ENCODE assay signal across 11 cellular contexts in the genomic region with DNA sequence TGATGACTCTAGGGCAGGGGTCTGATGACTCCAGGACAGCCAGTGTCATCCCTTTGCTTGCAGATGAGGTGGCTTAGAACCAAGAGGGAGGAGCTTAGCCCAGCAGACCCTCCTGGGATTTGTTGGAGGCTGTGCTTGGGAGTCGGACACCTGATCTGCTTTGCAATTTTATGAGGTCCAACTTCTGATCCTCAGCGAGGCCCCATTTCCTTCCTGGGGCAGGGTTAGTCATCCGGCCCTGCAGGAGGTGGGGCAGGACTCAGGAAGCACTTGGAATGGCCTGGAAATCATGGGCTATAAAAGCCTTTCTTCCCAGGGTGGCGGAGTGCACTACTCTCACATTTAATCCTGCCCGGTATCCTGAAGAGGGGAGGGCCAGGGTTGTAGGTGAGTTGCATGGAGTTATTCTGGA.
DNase-seq lines count a peak whose midpoint lies in the region; ATAC-seq, FAIRE-seq and TF ChIP-seq lines count a peak whose summit lies in the region.
"Had no signal": no experiment of that assay in that cellular context is flagged by ENCODE, and none has a peak within 500 bp of the region (broad histone marks: within the 10 kb centered on the region; RNA-seq: fewer than 3 reads in every experiment).

No MANE protein-coding gene starts in this region.

- H3K79me2 ChIP-seq in endothelial cell of umbilical vein (ENCODE audit: control insufficient read depth, insufficient read depth, low read length), result no peaks in the 10 kb centered on the region

- BruUV-seq in endothelial cell of umbilical vein (replicated peaks; lab: Mats Ljungman, UMichigan), result no TSS peak

- no peaks in the 10 kb centered on the region for H3K27me3 Mint-ChIP-seq in activated CD4-positive, alpha-beta T cell treated with anti-CD3 and anti-CD28 coated beads, Interleukin-2, amount 10 ng/mL, durations not matched to agents 24 days and 14 days
- H3K27me3 Mint-ChIP-seq in stimulated activated naive B cell treated with anti-CD40 and anti-IgM and Interleukin-4, amounts not matched to agents 10 μg/mL and 1 μg/mL and 100 μg/mL, for 72 hours, result no peaks in the 10 kb centered on the region
- H3K27me3 Mint-ChIP-seq: central memory CD8-positive, alpha-beta T cell had no signal

- H3K4me1 ChIP-seq in endothelial cell of umbilical vein (ENCODE audit: control insufficient read depth, extremely low read depth, insufficient read depth, low read length) (peaks cover 23% of the 10 kb centered on the region), body of pancreas (no peaks in the 10 kb centered on the region)

- H3K9me3 Mint-ChIP-seq in activated CD4-positive, alpha-beta T cell treated with anti-CD3 and anti-CD28 coated beads, Interleukin-2, amount 10 ng/mL, durations not matched to agents 24 days and 14 days, result peaks cover 6% of the 10 kb centered on the region
- H3K9me3 Mint-ChIP-seq in stimulated activated naive B cell treated with anti-CD40 and anti-IgM and Interleukin-4, amounts not matched to agents 10 μg/mL and 1 μg/mL and 100 μg/mL, for 72 hours, result no peaks in the 10 kb centered on the region
- H3K9me3 Mint-ChIP-seq: central memory CD8-positive, alpha-beta T cell had no signal

- intact Hi-C loops in activated CD4-positive, alpha-beta T cell treated with anti-CD3 and anti-CD28 coated beads, Interleukin-2, amount 10 ng/mL, durations not matched to agents 24 days and 14 days (cut with micrococcal nuclease), result no loop called here
- intact Hi-C loops in endothelial cell of umbilical vein (cut with micrococcal nuclease), result loop anchor here (1.0 to 5.0 kb wide), 3 partner anchors 16 to 167 kb away; no protein-coding TSS in a partner anchor
- intact Hi-C loops in body of pancreas (cut with DNase I), result no loop called here

- H3K9me1 ChIP-seq in endothelial cell of umbilical vein (replicated peaks; ENCODE audit: control insufficient read depth, extremely low read depth, insufficient read depth, low read length), result no peaks in the 10 kb centered on the region

- H3K9me3 ChIP-seq in endothelial cell of umbilical vein (replicated peaks; ENCODE audit: control insufficient read depth, insufficient read depth, low read length) (no peaks in the 10 kb centered on the region), body of pancreas (no peaks in the 10 kb centered on the region)
- H3K9me3 ChIP-seq: stomach had no signal

- H3K4me1 Mint-ChIP-seq in activated CD4-positive, alpha-beta T cell treated with anti-CD3 and anti-CD28 coated beads, Interleukin-2, amount 10 ng/mL, durations not matched to agents 24 days and 14 days, result peaks cover 29% of the 10 kb centered on the region
- peaks cover 42 to 65% of the 10 kb centered on the region in 2 donors for H3K4me1 Mint-ChIP-seq in stimulated activated naive B cell treated with anti-CD40 and anti-IgM and Interleukin-4, amounts not matched to agents 10 μg/mL and 1 μg/mL and 100 μg/mL, for 72 hours

- peaks cover 9% of the 10 kb centered on the region for H3K36me3 Mint-ChIP-seq in activated CD4-positive, alpha-beta T cell treated with anti-CD3 and anti-CD28 coated beads, Interleukin-2, amount 10 ng/mL, durations not matched to agents 24 days and 14 days (ENCODE audit: low read depth)
- peaks cover 26 to 49% of the 10 kb centered on the region in 2 donors for H3K36me3 Mint-ChIP-seq in stimulated activated naive B cell treated with anti-CD40 and anti-IgM and Interleukin-4, amounts not matched to agents 10 μg/mL and 1 μg/mL and 100 μg/mL, for 72 hours

- dilution Hi-C loops in endothelial cell of umbilical vein (cut with MboI; ENCODE audit: extremely low pct_ligation_motif_present, low sequenced_read_pairs), result no loop called here

- TF ChIP-seq CTCF in endothelial cell of umbilical vein (IDR thresholded peaks at IDR 0.05; ENCODE audit: extremely low read depth in 1 of 2, insufficient read depth in 1 of 2, low read depth in 1 of 2, low read length in 2 of 2), result no peak
- TF ChIP-seq CTCF in body of pancreas (IDR thresholded peaks at IDR 0.05), result no peak

- DNase-seq in activated CD4-positive, alpha-beta T cell treated with anti-CD3 and anti-CD28 coated beads, Interleukin-2, amount 10 ng/mL, durations not matched to agents 24 days and 14 days, result no peak
- no peak for DNase-seq in activated CD4-positive, alpha-beta T cell treated with anti-CD3 and anti-CD28 coated beads, Interleukin-2, amount 50 U/mL, for 48 hours
- DNase-seq in NCI-H748 treated with DMSO at 0.1 percent for 48 hours (lab: John Stamatoyannopoulos, UW) (peak; percentile 24), endothelial cell of umbilical vein (ENCODE audit: low read depth, low spot score) (peak; percentile 71), body of pancreas (no peak), NOMO-1 (lab: John Stamatoyannopoulos, UW; ENCODE audit: unreplicated experiment in 2 of 2) (no peak)
- no peak for DNase-seq in stimulated activated naive B cell treated with anti-CD40 and anti-IgM and Interleukin-4, amounts not matched to agents 10 μg/mL and 1 μg/mL and 100 μg/mL, for 72 hours
- DNase-seq: NCI-H1694 treated with DMSO at 0.1 percent for 48 hours, stomach had no signal

- H4K20me1 ChIP-seq in endothelial cell of umbilical vein (replicated peaks; ENCODE audit: control insufficient read depth, extremely low read depth, insufficient read depth, low read length), result peaks cover 4% of the 10 kb centered on the region

- H3K4me3 ChIP-seq in endothelial cell of umbilical vein (replicated peaks in 1 of 3; ENCODE audit: insufficient read depth in 1 of 3, low read depth in 1 of 3, low read length in 3 of 3) (no peak overlapping the region), body of pancreas (no peak overlapping the region)
- H3K4me3 ChIP-seq: stomach had no signal

- TF ChIP-seq POLR2A in endothelial cell of umbilical vein (IDR thresholded peaks at IDR 0.05; ENCODE audit: low read depth, low read length), result peak; percentile 26
- no peak for TF ChIP-seq POLR2A in body of pancreas (IDR thresholded peaks at IDR 0.05)

- H3K27me3 ChIP-seq in endothelial cell of umbilical vein (ENCODE audit: control insufficient read depth in 2 of 2, insufficient read depth in 2 of 2, low read length in 2 of 2) (no peaks in the 10 kb centered on the region), body of pancreas (no peaks in the 10 kb centered on the region)
- H3K27me3 ChIP-seq: stomach had no signal

- H3K27ac Mint-ChIP-seq in activated CD4-positive, alpha-beta T cell treated with anti-CD3 and anti-CD28 coated beads, Interleukin-2, amount 10 ng/mL, durations not matched to agents 24 days and 14 days, result peak overlapping the region; percentile 26
- peak overlapping the region; percentile 76 for H3K27ac Mint-ChIP-seq in stimulated activated naive B cell treated with anti-CD40 and anti-IgM and Interleukin-4, amounts not matched to agents 10 μg/mL and 1 μg/mL and 100 μg/mL, for 72 hours

- CTCF ChIA-PET in endothelial cell of umbilical vein (lab: Charles Lee), result interaction anchor here (1.1 to 2.6 kb wide), 3 partner anchors 48 to 181 kb away, joined by 3 to 13 read pairs (median 4); no protein-coding TSS in a partner anchor

- H3K27ac ChIP-seq in endothelial cell of umbilical vein (ENCODE audit: insufficient read depth, low read depth, low read length) (no peak overlapping the region), body of pancreas (no peak overlapping the region)
- H3K27ac ChIP-seq: stomach had no signal

- H3K4me2 ChIP-seq in endothelial cell of umbilical vein (ENCODE audit: insufficient read depth, low read length), result peak overlapping the region; percentile 45

- POLR2A ChIA-PET in endothelial cell of umbilical vein (lab: Charles Lee), result interaction anchor here (0.6 kb wide), 1 partner anchor 127 kb away, joined by 3 read pairs; no protein-coding TSS in a partner anchor

- 80 to 96% methylated on average over 2 to 5 of the region's 5 CpGs for WGBS in body of pancreas, 2 donors

- H2AFZ ChIP-seq in endothelial cell of umbilical vein (ENCODE audit: low read depth, low read length), result no peak overlapping the region

- no peak overlapping the region for H3K9ac ChIP-seq in endothelial cell of umbilical vein (replicated peaks; ENCODE audit: extremely low read depth, insufficient read depth, low read length)

- H3K36me3 ChIP-seq in endothelial cell of umbilical vein (ENCODE audit: control insufficient read depth in 2 of 2, extremely low read depth in 1 of 2, insufficient read depth in 2 of 2, low read length in 2 of 2) (no peaks in the 10 kb centered on the region), body of pancreas (replicated peaks in 1 of 2; ENCODE audit: insufficient read depth in 1 of 2, low read depth in 2 of 2) (no peaks in the 10 kb centered on the region)

- ATAC-seq in stimulated activated naive B cell treated with anti-CD40 and anti-IgM and Interleukin-4, amounts not matched to agents 10 μg/mL and 1 μg/mL and 100 μg/mL, for 72 hours (replicated peaks), result no peak
- ATAC-seq in body of pancreas, result no peak
- no peak for ATAC-seq in GM21529 (IDR thresholded peaks at IDR 0.05; ENCODE audit: unreplicated experiment)

- FAIRE-seq in endothelial cell of umbilical vein (lab: Jason Lieb, UNC), result peak; percentile 95

- H3K4me3 Mint-ChIP-seq in activated CD4-positive, alpha-beta T cell treated with anti-CD3 and anti-CD28 coated beads, Interleukin-2, amount 10 ng/mL, durations not matched to agents 24 days and 14 days, result no peak overlapping the region
- no peak overlapping the region for H3K4me3 Mint-ChIP-seq in stimulated activated naive B cell treated with anti-CD40 and anti-IgM and Interleukin-4, amounts not matched to agents 10 μg/mL and 1 μg/mL and 100 μg/mL, for 72 hours
- H3K4me3 Mint-ChIP-seq: central memory CD8-positive, alpha-beta T cell had no signal

TF ChIP-seq in endothelial cell of umbilical vein, 7 proteins besides CTCF, POLR2A, EP300 and RAD21:
- TF ChIP-seq EZH2 (IDR thresholded peaks at IDR 0.05; ENCODE audit: borderline replicate concordance, low read depth, low read length, severe bottlenecking), result no peak
- no peak for TF ChIP-seq MYC (IDR thresholded peaks at IDR 0.05; ENCODE audit: low read depth, low read length)
- TF ChIP-seq MAX (IDR thresholded peaks at IDR 0.05; ENCODE audit: insufficient read depth, insufficient read length), result no peak
- TF ChIP-seq FOS (IDR thresholded peaks at IDR 0.05; ENCODE audit: borderline replicate concordance, insufficient read depth, low read length), result peak; percentile 66
- TF ChIP-seq GATA2 (IDR thresholded peaks at IDR 0.05; ENCODE audit: insufficient read depth, insufficient read length, low read depth, low read length), result no peak
- TF ChIP-seq POLR2AphosphoS5 (IDR thresholded peaks at IDR 0.05; ENCODE audit: insufficient read depth, low read depth, low read length), result peak; percentile 78
- TF ChIP-seq JUN (IDR thresholded peaks at IDR 0.05; ENCODE audit: borderline replicate concordance, insufficient read depth, insufficient read length, low read depth), result peak; percentile 30

Comparison
In these comparisons a context has a peak if more than half of its experiments do, and no peak if none do; other contexts are left out.
1. DNase-seq: peak in NCI-H748 treated with DMSO at 0.1 percent for 48 hours (single experiment) and endothelial cell of umbilical vein (single experiment); none in activated CD4-positive, alpha-beta T cell treated with anti-CD3 and anti-CD28 coated beads, Interleukin-2, amount 10 ng/mL, durations not matched to agents 24 days and 14 days (single experiment), activated CD4-positive, alpha-beta T cell treated with anti-CD3 and anti-CD28 coated beads, Interleukin-2, amount 50 U/mL, for 48 hours (0 of 2), stimulated activated naive B cell treated with anti-CD40 and anti-IgM and Interleukin-4, amounts not matched to agents 10 μg/mL and 1 μg/mL and 100 μg/mL, for 72 hours (single experiment), body of pancreas (0 of 4) and NOMO-1 (0 of 2).